8 cellular contexts compared by ENCODE assay signal in the genomic region with DNA sequence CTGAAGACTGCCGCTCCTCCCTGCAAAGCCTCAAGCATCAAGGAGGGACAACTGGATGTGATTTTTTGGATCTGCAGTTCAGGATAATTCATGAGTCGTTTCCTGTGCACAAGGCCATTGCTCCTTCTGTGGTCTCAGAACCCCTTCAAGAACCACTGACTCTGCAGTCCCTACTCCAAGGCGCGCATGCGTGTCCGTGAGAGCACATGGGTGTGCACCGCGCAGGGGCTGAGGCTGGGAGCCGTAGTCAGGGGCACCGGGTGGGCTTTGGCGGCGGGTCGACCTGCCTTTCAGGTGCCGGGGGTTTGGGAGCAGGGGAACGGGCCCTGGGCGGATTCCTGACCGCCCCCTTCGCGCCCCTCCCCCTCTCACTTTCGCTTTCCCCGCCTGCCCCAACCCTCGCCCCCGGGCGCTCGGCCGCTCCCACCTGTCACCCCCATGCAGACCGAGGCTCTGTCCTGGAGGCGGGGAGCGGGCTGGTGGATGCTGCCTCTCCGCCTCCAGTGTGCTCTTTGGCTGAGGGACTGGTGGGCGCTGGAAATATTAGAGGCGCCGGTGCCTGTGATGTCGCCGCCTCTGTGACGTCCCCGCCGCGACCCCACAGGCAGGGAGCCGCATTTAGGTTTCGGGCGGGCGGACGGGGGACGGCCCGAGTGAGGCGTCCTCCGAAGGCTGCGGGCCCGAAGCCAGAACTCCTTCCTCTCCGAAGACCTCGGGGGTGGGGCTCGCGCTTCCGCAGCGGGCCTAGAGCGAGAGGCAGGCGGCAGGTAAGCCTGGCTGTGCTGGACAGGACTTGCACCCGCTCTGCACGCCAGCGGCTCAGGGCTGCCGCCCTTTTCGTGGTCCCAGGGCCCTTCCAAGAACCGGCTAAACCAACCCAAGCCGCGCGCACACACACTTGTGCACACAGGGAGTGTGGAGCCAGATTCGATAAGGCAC. TPM values are rescaled to one million over a fixed set of nuclear protein-coding genes. Genes with fewer than 3 reads are reported as not detected.
A peak's percentile ranks its signal among the peaks of the same experiment; 100 is the strongest.
DNase-seq lines count a peak whose midpoint lies in the region; ATAC-seq and TF ChIP-seq lines count a peak whose summit lies in the region.

A gene with protein sequence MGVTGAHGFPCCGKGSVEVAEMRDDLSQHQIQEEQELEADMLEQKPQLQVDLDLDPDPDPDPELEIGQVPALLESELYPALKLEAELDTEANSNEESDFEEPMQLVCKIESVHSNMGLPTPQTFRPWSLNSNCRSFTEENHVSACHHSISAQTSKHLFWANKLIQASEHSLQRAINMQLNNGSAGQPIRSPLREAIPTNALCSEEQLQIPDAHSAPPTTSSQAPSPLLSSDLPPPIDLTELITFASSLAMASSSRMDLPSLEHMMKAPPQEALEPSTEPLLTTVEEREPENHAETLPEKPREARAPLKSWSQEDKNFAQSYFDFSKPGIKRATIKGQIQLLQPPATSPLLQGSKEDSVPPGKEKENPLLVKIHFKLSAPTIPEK (minus strand): TSS at position 518 of the 939 bp plus-strand sequence. CDS start 78 bp downstream, at position 440.

- no peaks in the 10 kb centered on the region for H3K27me3 ChIP-seq in DND-41 (ENCODE audit: insufficient read depth, low read length, poor library complexity)

- peaks cover 39% of the 10 kb centered on the region for H3K36me3 ChIP-seq in DND-41 (ENCODE audit: insufficient read depth, low read length)

- peak within 1 kb of the TSS in 1 of 3 donors; percentile 78 for H3K27ac Mint-ChIP-seq in IgD-negative memory B cell

- H3K4me1 ChIP-seq in DND-41 (ENCODE audit: insufficient read depth, low read length), result peaks cover 9% of the 10 kb centered on the region

- no peaks in the 10 kb centered on the region for H3K9me3 ChIP-seq in DND-41 (ENCODE audit: insufficient read depth, low read length, severe bottlenecking)

- DNase-seq in DND-41 (peak; percentile 67), foreskin fibroblast (peak in 1 of 2 donors; percentile 55), occipital lobe (lab: John Stamatoyannopoulos, UW) (peak; percentile 58), SIG-M5 (lab: John Stamatoyannopoulos, UW) (no peak), RKO (ENCODE audit: low spot score) (no peak)
- DNase-seq in activated T-helper 1 cell treated with anti-CD3 and anti-CD28 coated beads, Interleukin-2, amount 50 U/mL, for 16 hours (ENCODE audit: low read depth in 1 of 2, low spot score in 1 of 2), result peak; percentile 40 to 50

- peak within 1 kb of the TSS; percentile 26; the same call in 1 of the 2 replicates for H3K9ac ChIP-seq in DND-41 (ENCODE audit: low read depth, low read length)

- peaks cover 6 to 15% (median 11%) of the 10 kb centered on the region in 3 donors for H3K4me1 Mint-ChIP-seq in IgD-negative memory B cell

- peak within 1 kb of the TSS in 1 of 2 experiments; percentile 39; a peak in 1 of 4 replicates for H3K4me3 ChIP-seq in DND-41 (ENCODE audit: low read depth in 1 of 2, low read length in 2 of 2)
- H3K4me3 ChIP-seq in foreskin fibroblast (ENCODE audit: low read depth in 1 of 2, low read length in 2 of 2), result peak within 1 kb of the TSS; percentile 40 to 54

- H3K4me3 Mint-ChIP-seq in IgD-negative memory B cell, result peak within 1 kb of the TSS; percentile 68 to 91 (median 86)

- peak within 1 kb of the TSS; percentile 47 for H3K4me2 ChIP-seq in DND-41 (ENCODE audit: insufficient read depth, low read length)

- TF ChIP-seq CTCF in DND-41 (IDR thresholded peaks at IDR 0.05; ENCODE audit: borderline replicate concordance, extremely low read depth, low read length, poor library complexity, severe bottlenecking) (no peak), foreskin fibroblast (IDR thresholded peaks at IDR 0.05; ENCODE audit: low read depth, low read length) (no peak)

- H2AFZ ChIP-seq in DND-41 (ENCODE audit: low read depth, low read length), result no peak within 1 kb of the TSS

- no peaks in the 10 kb centered on the region for H3K9me3 Mint-ChIP-seq in IgD-negative memory B cell

- H3K27ac ChIP-seq in DND-41 (ENCODE audit: low read length) (no peak within 1 kb of the TSS), temporal lobe (ENCODE audit: low read depth, low read length) (peak within 1 kb of the TSS; percentile 50)

- no peaks in the 10 kb centered on the region for H3K27me3 Mint-ChIP-seq in IgD-negative memory B cell

- peak; percentile 78 for ATAC-seq in DND-41 (ENCODE audit: insufficient read depth, low read depth)

- no peaks in the 10 kb centered on the region for H4K20me1 ChIP-seq in DND-41 (ENCODE audit: insufficient read depth, low read length)

- peaks cover 2% of the 10 kb centered on the region for H3K36me3 Mint-ChIP-seq in IgD-negative memory B cell

- no peaks in the 10 kb centered on the region for H3K79me2 ChIP-seq in DND-41 (ENCODE audit: insufficient read depth, low read length)

RNA-seq across cellular contexts. Expression of the gene that starts here (rescaled TPM):
- polyA plus RNA-seq in IgD-negative memory B cell, result 0.34 TPM
- total RNA-seq in occipital lobe (not detected), temporal lobe (not detected)

Comparison
In these comparisons a context has a peak if more than half of its experiments do, and no peak if none do; other contexts are left out.
1. Peak in DNase-seq in occipital lobe; RNA of the gene not detected or under 1 TPM.
2. DNase-seq: peak in DND-41 (single experiment) and activated T-helper 1 cell treated with anti-CD3 and anti-CD28 coated beads, Interleukin-2, amount 50 U/mL, for 16 hours (2 of 2); none in SIG-M5 (single experiment) and RKO (single experiment).